Comparison of ENCODE assay signal across 1 cellular context in the genomic region with DNA sequence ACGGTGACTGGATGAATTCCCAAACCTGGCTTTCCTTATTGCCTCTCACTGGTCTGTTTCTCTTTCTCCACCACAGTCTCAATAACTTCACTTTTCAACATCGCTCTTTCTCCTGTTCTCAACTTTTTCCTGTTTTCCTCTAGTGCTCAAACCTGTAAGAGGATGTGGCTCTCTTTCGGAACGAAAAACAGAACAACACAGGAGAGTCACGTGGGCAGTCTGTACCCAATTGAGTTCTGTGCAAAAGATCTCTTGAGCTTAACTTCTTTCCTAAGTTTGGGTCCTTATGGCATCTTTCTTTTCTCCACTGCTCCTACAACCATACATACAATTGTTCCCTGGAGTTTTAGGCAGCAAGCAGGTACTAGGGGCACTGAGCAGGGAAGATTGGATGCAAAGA.
TF ChIP-seq lines count a peak whose summit lies in the region.

No MANE protein-coding gene starts in this region.

TF ChIP-seq in K562, 482 proteins besides CTCF, POLR2A, EP300 and RAD21:
- TF ChIP-seq, protein P1, sequence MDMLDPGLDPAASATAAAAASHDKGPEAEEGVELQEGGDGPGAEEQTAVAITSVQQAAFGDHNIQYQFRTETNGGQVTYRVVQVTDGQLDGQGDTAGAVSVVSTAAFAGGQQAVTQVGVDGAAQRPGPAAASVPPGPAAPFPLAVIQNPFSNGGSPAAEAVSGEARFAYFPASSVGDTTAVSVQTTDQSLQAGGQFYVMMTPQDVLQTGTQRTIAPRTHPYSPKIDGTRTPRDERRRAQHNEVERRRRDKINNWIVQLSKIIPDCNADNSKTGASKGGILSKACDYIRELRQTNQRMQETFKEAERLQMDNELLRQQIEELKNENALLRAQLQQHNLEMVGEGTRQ (CRISPR knock-in tag; IDR thresholded peaks at IDR 0.05) = 0 out of 2 replicates have a peak, but pooled peaks have one; percentile 37
- TF ChIP-seq, protein P2, sequence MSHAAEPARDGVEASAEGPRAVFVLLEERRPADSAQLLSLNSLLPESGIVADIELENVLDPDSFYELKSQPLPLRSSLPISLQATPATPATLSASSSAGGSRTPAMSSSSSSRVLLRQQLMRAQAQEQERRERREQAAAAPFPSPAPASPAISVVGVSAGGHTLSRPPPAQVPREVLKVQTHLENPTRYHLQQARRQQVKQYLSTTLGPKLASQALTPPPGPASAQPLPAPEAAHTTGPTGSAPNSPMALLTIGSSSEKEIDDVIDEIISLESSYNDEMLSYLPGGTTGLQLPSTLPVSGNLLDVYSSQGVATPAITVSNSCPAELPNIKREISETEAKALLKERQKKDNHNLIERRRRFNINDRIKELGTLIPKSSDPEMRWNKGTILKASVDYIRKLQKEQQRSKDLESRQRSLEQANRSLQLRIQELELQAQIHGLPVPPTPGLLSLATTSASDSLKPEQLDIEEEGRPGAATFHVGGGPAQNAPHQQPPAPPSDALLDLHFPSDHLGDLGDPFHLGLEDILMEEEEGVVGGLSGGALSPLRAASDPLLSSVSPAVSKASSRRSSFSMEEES (CRISPR knock-in tag; IDR thresholded peaks at IDR 0.05) = peak; percentile 27; the same call in 1 of the 2 replicates
- TF ChIP-seq, protein P3, sequence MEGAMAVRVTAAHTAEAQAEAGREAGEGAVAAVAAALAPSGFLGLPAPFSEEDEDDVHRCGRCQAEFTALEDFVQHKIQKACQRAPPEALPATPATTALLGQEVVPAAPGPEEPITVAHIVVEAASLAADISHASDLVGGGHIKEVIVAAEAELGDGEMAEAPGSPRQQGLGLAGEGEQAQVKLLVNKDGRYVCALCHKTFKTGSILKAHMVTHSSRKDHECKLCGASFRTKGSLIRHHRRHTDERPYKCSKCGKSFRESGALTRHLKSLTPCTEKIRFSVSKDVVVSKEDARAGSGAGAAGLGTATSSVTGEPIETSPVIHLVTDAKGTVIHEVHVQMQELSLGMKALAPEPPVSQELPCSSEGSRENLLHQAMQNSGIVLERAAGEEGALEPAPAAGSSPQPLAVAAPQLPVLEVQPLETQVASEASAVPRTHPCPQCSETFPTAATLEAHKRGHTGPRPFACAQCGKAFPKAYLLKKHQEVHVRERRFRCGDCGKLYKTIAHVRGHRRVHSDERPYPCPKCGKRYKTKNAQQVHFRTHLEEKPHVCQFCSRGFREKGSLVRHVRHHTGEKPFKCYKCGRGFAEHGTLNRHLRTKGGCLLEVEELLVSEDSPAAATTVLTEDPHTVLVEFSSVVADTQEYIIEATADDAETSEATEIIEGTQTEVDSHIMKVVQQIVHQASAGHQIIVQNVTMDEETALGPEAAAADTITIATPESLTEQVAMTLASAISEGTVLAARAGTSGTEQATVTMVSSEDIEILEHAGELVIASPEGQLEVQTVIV (CRISPR knock-in tag; IDR thresholded peaks at IDR 0.05; ENCODE audit: borderline replicate concordance) = no peak
- no peak for TF ChIP-seq LEF1 (IDR thresholded peaks at IDR 0.05)
